ENCODE assay signal across 8 cellular contexts in the genomic region with DNA sequence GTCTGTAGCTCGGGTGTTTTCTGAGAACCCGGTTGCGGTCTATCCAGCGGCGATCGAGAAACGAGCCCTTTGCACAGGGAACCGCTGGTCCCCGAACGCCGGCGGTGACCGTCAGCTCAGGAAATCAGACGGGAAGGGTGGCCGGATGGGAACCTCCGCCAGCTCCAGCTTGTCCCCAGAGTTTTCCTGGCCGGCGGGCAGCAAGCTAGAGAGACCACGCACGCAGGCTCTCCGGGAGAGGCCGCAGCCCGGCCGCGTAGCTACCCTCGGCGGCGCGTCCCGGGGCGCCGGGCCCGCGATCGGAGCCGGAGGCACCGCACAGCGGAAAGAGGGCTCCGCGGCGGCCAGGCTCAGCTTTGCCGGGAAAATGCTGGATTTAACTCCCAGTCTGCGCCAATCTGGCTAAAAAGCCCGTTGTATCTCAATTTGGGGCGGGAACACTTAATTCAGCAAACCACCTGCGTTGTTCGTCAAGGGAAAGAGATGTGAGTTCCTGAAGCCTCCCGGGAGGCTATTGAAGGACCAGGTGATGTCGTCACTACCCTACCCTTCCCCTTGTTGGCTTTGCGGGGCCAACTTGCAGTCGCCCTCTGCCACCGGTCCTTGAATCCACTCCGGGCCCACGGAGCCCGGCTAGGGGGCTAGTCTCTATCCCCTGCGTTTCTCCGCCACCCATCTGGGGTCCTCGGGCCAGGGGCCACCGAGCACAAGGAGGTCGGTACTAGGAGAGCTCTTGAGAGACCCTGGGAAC. TPM values are rescaled to one million over a fixed set of nuclear protein-coding genes. Genes with fewer than 3 reads are reported as not detected.
DNase-seq lines count a peak whose midpoint lies in the region; ATAC-seq and TF ChIP-seq lines count a peak whose summit lies in the region.

No MANE protein-coding gene starts in this region.

- no peak for DNase-seq in AG09309 (ENCODE audit: low read depth)
- peak; percentile 59 for DNase-seq in H9
- peak; percentile 56 for DNase-seq in activated T-cell treated with anti-CD3 and anti-CD28 coated beads, Interleukin-2, amount 50 U/mL, for 24 hours
- DNase-seq in foreskin melanocyte: peak; percentile 22
- no peak for DNase-seq in natural killer cell treated with Interleukin-12 subunit alpha and Interleukin-12 subunit beta and Interleukin-15 and Interleukin-18, amount 100 ng/mL, for 72 hours (ENCODE audit: low spot score)

- H3K27ac Mint-ChIP-seq in H9: no peak overlapping the region
- no peak overlapping the region for H3K27ac Mint-ChIP-seq in activated T-cell treated with anti-CD3 and anti-CD28 coated beads, Interleukin-2, amount 50 U/mL, for 24 hours
- H3K27ac Mint-ChIP-seq in natural killer cell treated with Interleukin-12 subunit alpha and Interleukin-12 subunit beta and Interleukin-15 and Interleukin-18, amount 100 ng/mL, for 72 hours: no peak overlapping the region

- no peak overlapping the region for H4K91ac ChIP-seq in H9 (ENCODE audit: insufficient read length, low read depth, low read length)

- H3K79me2 ChIP-seq in H9 (ENCODE audit: insufficient read depth, low read length): no peaks in the 10 kb centered on the region

- H3K4me1 ChIP-seq in H9 (ENCODE audit: insufficient read depth, low read length): no peaks in the 10 kb centered on the region

- no peak overlapping the region for H3T11ph ChIP-seq in H9 (ENCODE audit: low read length)

- no peak overlapping the region for H2BK20ac ChIP-seq in H9 (ENCODE audit: low read depth, low read length, poor library complexity, severe bottlenecking)

- H2BK12ac ChIP-seq in H9 (ENCODE audit: insufficient read length, low read depth, low read length): no peak overlapping the region

- H4K8ac ChIP-seq in H9 (replicated peaks; ENCODE audit: insufficient read length, low read depth, low read length): no peak overlapping the region

- no peak overlapping the region for H4K5ac ChIP-seq in H9 (ENCODE audit: insufficient read length, low read depth, low read length)

- no peak overlapping the region for H2AK5ac ChIP-seq in H9 (ENCODE audit: insufficient read length, low read length)

- H3K9me3 Mint-ChIP-seq in H9: no peaks in the 10 kb centered on the region
- H3K9me3 Mint-ChIP-seq in activated T-cell treated with anti-CD3 and anti-CD28 coated beads, Interleukin-2, amount 50 U/mL, for 24 hours: no peaks in the 10 kb centered on the region
- no peaks in the 10 kb centered on the region for H3K9me3 Mint-ChIP-seq in natural killer cell treated with Interleukin-12 subunit alpha and Interleukin-12 subunit beta and Interleukin-15 and Interleukin-18, amount 100 ng/mL, for 72 hours

- no peak overlapping the region for H3K56ac ChIP-seq in H9 (ENCODE audit: insufficient read length, low read depth, low read length)

- no peak overlapping the region for H2BK5ac ChIP-seq in H9 (ENCODE audit: insufficient read length, low read length)

- no peak overlapping the region for H2BK15ac ChIP-seq in H9 (ENCODE audit: low read depth, low read length)

- H3K4me1 Mint-ChIP-seq in H9: peaks cover 18 to 22% of the 10 kb centered on the region in 2 experiments
- H3K4me1 Mint-ChIP-seq in activated T-cell treated with anti-CD3 and anti-CD28 coated beads, Interleukin-2, amount 50 U/mL, for 24 hours (ENCODE audit: low read depth): peaks cover 21% of the 10 kb centered on the region
- H3K4me1 Mint-ChIP-seq in natural killer cell treated with Interleukin-12 subunit alpha and Interleukin-12 subunit beta and Interleukin-15 and Interleukin-18, amount 100 ng/mL, for 72 hours (ENCODE audit: low read depth in 2 of 2): peaks cover 11 to 15% of the 10 kb centered on the region in 2 donors

- no peak overlapping the region for H3K23ac ChIP-seq in H9 (ENCODE audit: insufficient read length, low read depth, low read length)

- H3K4ac ChIP-seq in H9 (ENCODE audit: low read depth, low read length): no peak overlapping the region

- no peak overlapping the region for H2AFZ ChIP-seq in H9 (ENCODE audit: low read length)

- ATAC-seq in natural killer cell treated with Interleukin-12 subunit alpha and Interleukin-12 subunit beta and Interleukin-15 and Interleukin-18, amount 100 ng/mL, for 72 hours: peak; percentile 48 to 66
- ATAC-seq in HG02884 (IDR thresholded peaks at IDR 0.05; ENCODE audit: unreplicated experiment) (no peak), HG03025 (IDR thresholded peaks at IDR 0.05; ENCODE audit: low FRiP score, unreplicated experiment) (no peak), GM19324 (IDR thresholded peaks at IDR 0.05; ENCODE audit: low FRiP score, unreplicated experiment) (no peak)

- H3K79me1 ChIP-seq in H9 (ENCODE audit: insufficient read depth, low read depth, low read length, poor library complexity, severe bottlenecking): no peaks in the 10 kb centered on the region

- no peak for TF ChIP-seq CTCF in AG09309 (IDR thresholded peaks at IDR 0.05; ENCODE audit: control insufficient read depth, insufficient read depth, low read depth, low read length, missing control alignments)
- TF ChIP-seq CTCF in H9 (conservative IDR thresholded peaks at IDR 0.05): no peak

- H3K9me3 ChIP-seq in H9 (ENCODE audit: control insufficient read depth, low read depth, low read length): no peaks in the 10 kb centered on the region

- no peak overlapping the region for H3K27ac ChIP-seq in H9 (ENCODE audit: insufficient read length, low read depth, low read length)

- H4K20me1 ChIP-seq in H9 (ENCODE audit: control insufficient read depth, insufficient read depth, insufficient read length): no peaks in the 10 kb centered on the region

- H3K4me2 ChIP-seq in H9 (ENCODE audit: insufficient read depth, insufficient read length, low read length): peak overlapping the region; percentile 92

- no peak overlapping the region for H3K14ac ChIP-seq in H9 (ENCODE audit: insufficient read depth, low read length)

- no peak overlapping the region for H3K18ac ChIP-seq in H9 (ENCODE audit: insufficient read length, low read depth, low read length)

- no peak overlapping the region for H3K9ac ChIP-seq in H9 (ENCODE audit: extremely low read depth, insufficient read length, low read length)

- peak overlapping the region; percentile 50 for H3K4me3 ChIP-seq in AG09309 (ENCODE audit: control insufficient read depth, low read depth, low read length)

- peaks cover 20% of the 10 kb centered on the region for H3K23me2 ChIP-seq in H9 (ENCODE audit: insufficient read length, low read depth, low read length, poor library complexity, severe bottlenecking)

- H3K27me3 Mint-ChIP-seq in H9 (ENCODE audit: low read depth): peaks cover 23% of the 10 kb centered on the region
- H3K27me3 Mint-ChIP-seq in activated T-cell treated with anti-CD3 and anti-CD28 coated beads, Interleukin-2, amount 50 U/mL, for 24 hours: peaks cover 36% of the 10 kb centered on the region
- peaks cover 28 to 50% of the 10 kb centered on the region in 2 donors for H3K27me3 Mint-ChIP-seq in natural killer cell treated with Interleukin-12 subunit alpha and Interleukin-12 subunit beta and Interleukin-15 and Interleukin-18, amount 100 ng/mL, for 72 hours

- H3K36me3 Mint-ChIP-seq in H9 (ENCODE audit: insufficient read depth in 1 of 3, low read depth in 3 of 3): no peaks in the 10 kb centered on the region
- H3K36me3 Mint-ChIP-seq in activated T-cell treated with anti-CD3 and anti-CD28 coated beads, Interleukin-2, amount 50 U/mL, for 24 hours (ENCODE audit: low read depth): no peaks in the 10 kb centered on the region
- H3K36me3 Mint-ChIP-seq in natural killer cell treated with Interleukin-12 subunit alpha and Interleukin-12 subunit beta and Interleukin-15 and Interleukin-18, amount 100 ng/mL, for 72 hours: no peaks in the 10 kb centered on the region

- peak overlapping the region; percentile 64 to 81 for H3K4me3 Mint-ChIP-seq in H9
- H3K4me3 Mint-ChIP-seq in activated T-cell treated with anti-CD3 and anti-CD28 coated beads, Interleukin-2, amount 50 U/mL, for 24 hours: peak overlapping the region; percentile 70
- H3K4me3 Mint-ChIP-seq in natural killer cell treated with Interleukin-12 subunit alpha and Interleukin-12 subunit beta and Interleukin-15 and Interleukin-18, amount 100 ng/mL, for 72 hours: peak overlapping the region; percentile 91

- no peak overlapping the region for H2BK120ac ChIP-seq in H9 (ENCODE audit: low read depth, low read length, poor library complexity, severe bottlenecking)

- H3K27me3 ChIP-seq in H9 (ENCODE audit: insufficient read depth, low read length): peaks cover 22% of the 10 kb centered on the region; the same call in 1 of the 2 replicates

- no CpG with 5 or more reads among the region's 60 CpGs for WGBS in H9 (ENCODE audit: extremely low coverage, insufficient read length, low lambda C conversion rate)

RNA-seq across cellular contexts. Expression of a gene that starts 0.9 kb away (rescaled TPM):
- total RNA-seq in H9 (2021): 0.88 and 1.0 TPM in 2 replicates
- not detected for total RNA-seq in natural killer cell treated with Interleukin-12 subunit alpha and Interleukin-12 subunit beta and Interleukin-15 and Interleukin-18, amount 100 ng/mL, for 72 hours

RNA-seq across cellular contexts. Expression of a gene that starts 43.6 kb away (rescaled TPM):
- total RNA-seq in H9 (2021): 20.0 and 20.9 TPM in 2 replicates
- total RNA-seq in natural killer cell treated with Interleukin-12 subunit alpha and Interleukin-12 subunit beta and Interleukin-15 and Interleukin-18, amount 100 ng/mL, for 72 hours: 10 to 100 TPM; 13.0 to 24.8 TPM

Comparison
In these comparisons a context has a peak if more than half of its experiments do, and no peak if none do; other contexts are left out.
1. DNase-seq: peak in H9 (single experiment), activated T-cell treated with anti-CD3 and anti-CD28 coated beads, Interleukin-2, amount 50 U/mL, for 24 hours (single experiment) and foreskin melanocyte (single experiment); none in AG09309 (single experiment) and natural killer cell treated with Interleukin-12 subunit alpha and Interleukin-12 subunit beta and Interleukin-15 and Interleukin-18, amount 100 ng/mL, for 72 hours (single experiment).
2. ATAC-seq: peak in natural killer cell treated with Interleukin-12 subunit alpha and Interleukin-12 subunit beta and Interleukin-15 and Interleukin-18, amount 100 ng/mL, for 72 hours (2 of 2); none in HG02884 (single experiment), HG03025 (single experiment) and GM19324 (single experiment).
3. Peak in every context shown above with its lines, with median percentiles within 50 percentile points of each other: H3K4me3 Mint-ChIP-seq.